30 cellular contexts compared by ENCODE assay signal in the genomic region with DNA sequence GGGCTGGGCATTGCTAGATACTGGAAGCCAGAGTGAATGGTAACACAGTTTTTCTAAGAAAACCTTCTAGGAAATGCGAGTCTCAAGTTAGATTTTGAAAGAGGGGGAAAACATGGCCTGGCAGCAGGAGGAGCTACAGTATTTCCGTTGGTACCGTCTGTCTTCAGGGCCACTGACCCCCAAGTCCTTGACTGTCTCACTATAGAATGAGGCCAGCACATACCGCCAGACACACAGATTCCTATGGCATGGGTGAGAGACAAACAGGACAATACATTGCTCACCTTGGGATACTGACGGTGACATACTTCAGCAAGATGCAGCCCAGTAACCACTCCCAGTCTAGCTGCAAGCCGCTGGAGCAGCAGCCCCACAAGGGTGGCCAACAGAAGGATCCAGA. TPM values are rescaled to one million over a fixed set of nuclear protein-coding genes. Genes with fewer than 3 reads are reported as not detected.
DNase-seq lines count a peak whose midpoint lies in the region; ATAC-seq and TF ChIP-seq lines count a peak whose summit lies in the region.
"Had no signal": no experiment of that assay in that cellular context is flagged by ENCODE, and none has a peak within 500 bp of the region (broad histone marks: within the 10 kb centered on the region; RNA-seq: fewer than 3 reads in every experiment).

No MANE protein-coding gene starts in this region.

- CTCF ChIA-PET in activated CD4-positive, alpha-beta T cell treated with anti-CD3 and anti-CD28 coated beads, Interleukin-2, amount 10 ng/mL, durations not matched to agents 7 days and 5 days (lab: Charles Lee) = no interaction called here

- no peak for TF ChIP-seq POLR2A in uterus (IDR thresholded peaks at IDR 0.05)

- H3K9me3 ChIP-seq in iPS-18a (ENCODE audit: control insufficient read depth, low read depth, low read length) = no peaks in the 10 kb centered on the region
- H3K9me3 ChIP-seq in uterus = no peaks in the 10 kb centered on the region
- H3K9me3 ChIP-seq: thoracic aorta had no signal

- TF ChIP-seq CTCF in uterus (IDR thresholded peaks at IDR 0.05) = no peak

- intact Hi-C loops in activated T-helper 2 cell treated with anti-CD3 and anti-CD28 coated beads, Interferon-gamma antibody, Interleukin-2, Interleukin-4, amounts not matched to agents 10 μg/mL and 5 μg/mL and 100 μg/mL, durations not matched to agents 14 hours and 24 hours and 36 hours (cut with micrococcal nuclease) = no loop called here
- intact Hi-C loops in uterus (cut with DNase I; ENCODE audit: low total_unique reads) = no loop called here

- no peak overlapping the region for H3K9ac ChIP-seq in iPS-18a (ENCODE audit: low read length)

- H3K9me3 Mint-ChIP-seq in activated CD4-positive, alpha-beta T cell treated with anti-CD3 and anti-CD28 coated beads, Interleukin-2, amount 10 ng/mL, durations not matched to agents 7 days and 5 days = no peaks in the 10 kb centered on the region
- no peaks in the 10 kb centered on the region for H3K9me3 Mint-ChIP-seq in activated T-helper 2 cell treated with anti-CD3 and anti-CD28 coated beads, Interferon-gamma antibody, Interleukin-2, Interleukin-4, amounts not matched to agents 10 μg/mL and 5 μg/mL and 100 μg/mL, durations not matched to agents 14 hours and 24 hours and 36 hours
- H3K9me3 Mint-ChIP-seq: CD4-positive, alpha-beta T cell; HFFc6; IgD-negative memory B cell; natural killer cell; T-helper 2 cell treated with Interferon-gamma antibody and Interleukin-4, amounts not matched to agents 5 μg/mL and 100 μg/mL, for 36 hours had no signal

- H3K4me1 ChIP-seq in iPS-18a (ENCODE audit: control insufficient read depth, low read depth, low read length) (peaks cover 13% of the 10 kb centered on the region), uterus (peaks cover 0 to under 1% of the 10 kb centered on the region in 2 donors)

- H3K4me1 Mint-ChIP-seq in activated CD4-positive, alpha-beta T cell treated with anti-CD3 and anti-CD28 coated beads, Interleukin-2, amount 10 ng/mL, durations not matched to agents 7 days and 5 days = peaks cover 9% of the 10 kb centered on the region
- peaks cover 21% of the 10 kb centered on the region for H3K4me1 Mint-ChIP-seq in activated T-helper 2 cell treated with anti-CD3 and anti-CD28 coated beads, Interferon-gamma antibody, Interleukin-2, Interleukin-4, amounts not matched to agents 10 μg/mL and 5 μg/mL and 100 μg/mL, durations not matched to agents 14 hours and 24 hours and 36 hours (ENCODE audit: low read depth)

- H3K36me3 ChIP-seq in iPS-18a (ENCODE audit: control insufficient read depth, low read depth, low read length) (peaks cover 17% of the 10 kb centered on the region), uterus (no peaks in the 10 kb centered on the region)

- H3K27ac Mint-ChIP-seq in activated CD4-positive, alpha-beta T cell treated with anti-CD3 and anti-CD28 coated beads, Interleukin-2, amount 10 ng/mL, durations not matched to agents 7 days and 5 days = peak overlapping the region; percentile 47
- H3K27ac Mint-ChIP-seq in activated T-helper 2 cell treated with anti-CD3 and anti-CD28 coated beads, Interferon-gamma antibody, Interleukin-2, Interleukin-4, amounts not matched to agents 10 μg/mL and 5 μg/mL and 100 μg/mL, durations not matched to agents 14 hours and 24 hours and 36 hours = peak overlapping the region; percentile 38
- H3K27ac Mint-ChIP-seq: HFFc6; T-helper 2 cell treated with Interferon-gamma antibody and Interleukin-4, amounts not matched to agents 5 μg/mL and 100 μg/mL, for 36 hours had no signal

- POLR2A ChIA-PET in activated CD4-positive, alpha-beta T cell treated with anti-CD3 and anti-CD28 coated beads, Interleukin-2, amount 10 ng/mL, durations not matched to agents 7 days and 5 days (lab: Charles Lee) = no interaction called here

- H3K36me3 Mint-ChIP-seq in activated CD4-positive, alpha-beta T cell treated with anti-CD3 and anti-CD28 coated beads, Interleukin-2, amount 10 ng/mL, durations not matched to agents 7 days and 5 days (ENCODE audit: low read depth) = peaks cover 41% of the 10 kb centered on the region
- peaks cover 64% of the 10 kb centered on the region for H3K36me3 Mint-ChIP-seq in activated T-helper 2 cell treated with anti-CD3 and anti-CD28 coated beads, Interferon-gamma antibody, Interleukin-2, Interleukin-4, amounts not matched to agents 10 μg/mL and 5 μg/mL and 100 μg/mL, durations not matched to agents 14 hours and 24 hours and 36 hours (ENCODE audit: low read depth)

- H3K27me3 Mint-ChIP-seq in activated CD4-positive, alpha-beta T cell treated with anti-CD3 and anti-CD28 coated beads, Interleukin-2, amount 10 ng/mL, durations not matched to agents 7 days and 5 days = no peaks in the 10 kb centered on the region
- no peaks in the 10 kb centered on the region for H3K27me3 Mint-ChIP-seq in activated T-helper 2 cell treated with anti-CD3 and anti-CD28 coated beads, Interferon-gamma antibody, Interleukin-2, Interleukin-4, amounts not matched to agents 10 μg/mL and 5 μg/mL and 100 μg/mL, durations not matched to agents 14 hours and 24 hours and 36 hours (ENCODE audit: low read depth)
- H3K27me3 Mint-ChIP-seq: CD4-positive, alpha-beta T cell; IgD-negative memory B cell had no signal

- peak overlapping the region; percentile 20 for H3K27ac ChIP-seq in iPS-18a (ENCODE audit: low read length)
- peak overlapping the region; percentile 35 for H3K27ac ChIP-seq in substantia nigra (ENCODE audit: low read depth, low read length, poor library complexity, severe bottlenecking)
- H3K27ac ChIP-seq in uterus = no peak overlapping the region
- H3K27ac ChIP-seq: thoracic aorta had no signal

- H3K27me3 ChIP-seq in iPS-18a (ENCODE audit: control insufficient read depth, insufficient read depth, low read length) (no peaks in the 10 kb centered on the region), uterus (no peaks in the 10 kb centered on the region)

- DNase-seq in activated CD4-positive, alpha-beta T cell treated with anti-CD3 and anti-CD28 coated beads, Interleukin-2, amount 10 ng/mL, durations not matched to agents 7 days and 5 days = no peak
- no peak for DNase-seq in activated CD4-positive, alpha-beta T cell treated with anti-CD3 and anti-CD28 coated beads, Interleukin-2, amount 50 U/mL, for 4 hours
- no peak for DNase-seq in activated T-helper 2 cell treated with anti-CD3 and anti-CD28 coated beads, Interferon-gamma antibody, Interleukin-2, Interleukin-4, amounts not matched to agents 10 μg/mL and 5 μg/mL and 100 μg/mL, durations not matched to agents 14 hours and 24 hours and 36 hours (ENCODE audit: low spot score)
- no peak for DNase-seq in substantia nigra (lab: John Stamatoyannopoulos, UW)
- DNase-seq in activated naive CD4-positive, alpha-beta T cell (lab: John Stamatoyannopoulos, UW) = no peak
- no peak for DNase-seq in uterus
- DNase-seq: 8988T; activated gamma-delta T cell; amniotic stem cell; CD4-positive, alpha-beta T cell; dermis blood vessel endothelial cell; EL; HFFc6; left colon; natural killer cell; NCI-H1417; PC-3; stimulated activated CD4-positive, alpha-beta T cell treated with anti-CD3 and anti-CD28 coated beads, Interleukin-4, amount 100 ng/mL, for 24 hours; stimulated activated naive CD4-positive, alpha-beta T cell had no signal

- no peak overlapping the region for H3K4me3 Mint-ChIP-seq in activated CD4-positive, alpha-beta T cell treated with anti-CD3 and anti-CD28 coated beads, Interleukin-2, amount 10 ng/mL, durations not matched to agents 7 days and 5 days
- H3K4me3 Mint-ChIP-seq in activated T-helper 2 cell treated with anti-CD3 and anti-CD28 coated beads, Interferon-gamma antibody, Interleukin-2, Interleukin-4, amounts not matched to agents 10 μg/mL and 5 μg/mL and 100 μg/mL, durations not matched to agents 14 hours and 24 hours and 36 hours (ENCODE audit: low read depth) = no peak overlapping the region
- H3K4me3 Mint-ChIP-seq: CD4-positive, alpha-beta T cell; HFFc6; IgD-negative memory B cell; natural killer cell; T-helper 2 cell treated with Interferon-gamma antibody and Interleukin-4, amounts not matched to agents 5 μg/mL and 100 μg/mL, for 36 hours had no signal

- ATAC-seq in HG03342 (IDR thresholded peaks at IDR 0.05; ENCODE audit: unreplicated experiment) = no peak
- ATAC-seq: left colon, natural killer cell, PC-3, Right ventricle myocardium inferior had no signal

- H3K4me3 ChIP-seq in iPS-18a (ENCODE audit: low read length) = no peak overlapping the region
- H3K4me3 ChIP-seq in uterus = no peak overlapping the region
- H3K4me3 ChIP-seq: thoracic aorta had no signal

RNA-seq across cellular contexts. Expression of gene SLC11A2, which starts 21.7 kb away (rescaled TPM):
- 10 to 100 TPM; 36.0 to 37.4 TPM for total RNA-seq in activated CD4-positive, alpha-beta T cell treated with anti-CD3 and anti-CD28 coated beads, Interleukin-2, amount 10 ng/mL, durations not matched to agents 7 days and 5 days
- total RNA-seq in activated T-helper 2 cell treated with anti-CD3 and anti-CD28 coated beads, Interferon-gamma antibody, Interleukin-2, Interleukin-4, amounts not matched to agents 10 μg/mL and 5 μg/mL and 100 μg/mL, durations not matched to agents 14 hours and 24 hours and 36 hours = 56.6 and 62.9 TPM in 2 replicates
- total RNA-seq in uterus = 10 to 100 TPM; 22.9 to 71.0 (median 61.4) TPM

RNA-seq across cellular contexts. Expression of gene LETMD1, which starts 43.6 kb away (rescaled TPM):
- total RNA-seq in activated CD4-positive, alpha-beta T cell treated with anti-CD3 and anti-CD28 coated beads, Interleukin-2, amount 10 ng/mL, durations not matched to agents 7 days and 5 days = 10 to 100 TPM; 66.3 to 68.6 TPM
- total RNA-seq in activated T-helper 2 cell treated with anti-CD3 and anti-CD28 coated beads, Interferon-gamma antibody, Interleukin-2, Interleukin-4, amounts not matched to agents 10 μg/mL and 5 μg/mL and 100 μg/mL, durations not matched to agents 14 hours and 24 hours and 36 hours = 61.0 and 63.1 TPM in 2 replicates
- total RNA-seq in uterus = 10 to 100 TPM; 45.9 to 81.5 (median 61.5) TPM

RNA-seq across cellular contexts. Expression of gene HIGD1C, which starts 52.2 kb away (rescaled TPM):
- total RNA-seq in activated CD4-positive, alpha-beta T cell treated with anti-CD3 and anti-CD28 coated beads, Interleukin-2, amount 10 ng/mL, durations not matched to agents 7 days and 5 days = not detected
- total RNA-seq in activated T-helper 2 cell treated with anti-CD3 and anti-CD28 coated beads, Interferon-gamma antibody, Interleukin-2, Interleukin-4, amounts not matched to agents 10 μg/mL and 5 μg/mL and 100 μg/mL, durations not matched to agents 14 hours and 24 hours and 36 hours = not detected in 2 replicates
- not detected for total RNA-seq in uterus
- total RNA-seq: bronchial epithelial cell; CD4-positive, alpha-beta T cell; dermis blood vessel endothelial cell; endothelial cell of umbilical vein; HFFc6; left colon; M059J; natural killer cell; NCI-H460; osteoblast; PC-3; Right ventricle myocardium inferior; thoracic aorta had no signal

Comparison
In these comparisons a context has a peak if more than half of its experiments do, and no peak if none do; other contexts are left out.
1. H3K27ac ChIP-seq: peak in iPS-18a (single experiment) and substantia nigra (single experiment); none in uterus (0 of 2).